In genomic region chr11:36455658-36456111, GRCh38 we compare ENCODE assay signal across 9 cellular contexts. TPM values are rescaled to one million over a fixed set of nuclear protein-coding genes. Genes with fewer than 3 reads are reported as not detected.
A peak's percentile ranks its signal among the peaks of the same experiment; 100 is the strongest.
DNase-seq lines count a peak whose midpoint lies in the region; TF ChIP-seq lines count a peak whose summit lies in the region.
"Had no signal": no experiment of that assay in that cellular context is flagged by ENCODE, and none has a peak within 500 bp of the region (broad histone marks: within the 10 kb centered on the region; RNA-seq: fewer than 3 reads in every experiment).

No MANE protein-coding gene starts in this region.

- H3K79me2 ChIP-seq in SK-N-SH (ENCODE audit: insufficient read depth) = no peaks in the 10 kb centered on the region
- H3K79me2 ChIP-seq in parathyroid adenoma = no peaks in the 10 kb centered on the region

- TF ChIP-seq EP300 in SK-N-SH (IDR thresholded peaks at IDR 0.05; ENCODE audit: borderline replicate concordance in 1 of 2, low read depth in 1 of 2, low read length in 1 of 2) = peak in 1 of 2 experiments; percentile 44; a peak in 1 of 4 replicates

- no peaks in the 10 kb centered on the region for H3K36me3 ChIP-seq in SK-N-SH (replicated peaks in 1 of 2; ENCODE audit: control insufficient read depth in 1 of 2, insufficient read depth in 2 of 2, low read length in 1 of 2)
- H3K36me3 ChIP-seq in parathyroid adenoma (ENCODE audit: control insufficient read depth, insufficient read depth, low read length) = no peaks in the 10 kb centered on the region

- no peak overlapping the region for H3K4me3 ChIP-seq in SK-N-SH (ENCODE audit: low read depth in 2 of 2, low read length in 1 of 2)
- H3K4me3 ChIP-seq in foreskin fibroblast (ENCODE audit: low read depth in 1 of 2, low read length in 2 of 2) = no peak overlapping the region
- no peak overlapping the region for H3K4me3 ChIP-seq in parathyroid adenoma (ENCODE audit: low read depth, low read length)

- H3K27ac ChIP-seq in SK-N-SH (ENCODE audit: low read depth in 2 of 2, low read length in 1 of 2) (peak overlapping the region; percentile 28 to 86; a peak in 3 of 4 replicates), parathyroid adenoma (peak overlapping the region; percentile 47)

- peaks cover 4% of the 10 kb centered on the region for H3F3A ChIP-seq in SK-N-SH (replicated peaks; ENCODE audit: insufficient read depth)

- H3K27me3 ChIP-seq in SK-N-SH (ENCODE audit: insufficient read depth) (no peaks in the 10 kb centered on the region), parathyroid adenoma (ENCODE audit: control insufficient read depth, insufficient read depth, low read length) (no peaks in the 10 kb centered on the region)

- in situ Hi-C loops in GM13977 (cut with MboI; ENCODE audit: low pct_unique_long_range_greater_than_20kb, low sequenced_read_pairs, unreplicated experiment) = no loop called here

- TF ChIP-seq CTCF in SK-N-SH (IDR thresholded peaks at IDR 0.05) (no peak), foreskin fibroblast (IDR thresholded peaks at IDR 0.05; ENCODE audit: low read depth, low read length) (no peak), parathyroid adenoma (IDR thresholded peaks at IDR 0.05) (no peak), GM13977 (IDR thresholded peaks at IDR 0.05; ENCODE audit: extremely low read depth, insufficient read depth, missing control alignments) (no peak)

- 55% methylated on average over 7 of the region's 11 CpGs for WGBS in SK-N-SH (ENCODE audit: low lambda C conversion rate)

- H3K4me1 ChIP-seq in SK-N-SH (ENCODE audit: control insufficient read depth in 1 of 2, insufficient read depth in 2 of 2, low read depth in 1 of 2, low read length in 1 of 2) (peaks cover 7 to 39% of the 10 kb centered on the region in 2 experiments), parathyroid adenoma (no peaks in the 10 kb centered on the region)

- H3K9ac ChIP-seq in SK-N-SH (peak overlapping the region; percentile 58; the same call in 1 of the 2 replicates), parathyroid adenoma (no peak overlapping the region)

- POLR2A ChIA-PET in SK-N-SH (lab: Yijun Ruan, JAX) (no interaction called here), HEK293T (lab: Yijun Ruan, JAX) (no interaction called here)

- H3K9me3 ChIP-seq in SK-N-SH = no peaks in the 10 kb centered on the region
- no peaks in the 10 kb centered on the region for H3K9me3 ChIP-seq in parathyroid adenoma (ENCODE audit: control insufficient read depth, low read length)

- H3K4me2 ChIP-seq in SK-N-SH (peak overlapping the region; percentile 10; the same call in 1 of the 2 replicates), parathyroid adenoma (ENCODE audit: low read length) (no peak overlapping the region)

- CTCF ChIA-PET in SK-N-SH (lab: Yijun Ruan, JAX) = interaction anchor here (0.8 to 1.4 kb wide), 5 partner anchors 17 to 1869 kb away, joined by 3 to 7 read pairs (median 3); no protein-coding TSS in a partner anchor
- CTCF ChIA-PET in HEK293T (lab: Yijun Ruan, JAX) = interaction anchor here (0.9 kb wide), 1 partner anchor 13 kb away, joined by 3 read pairs; no protein-coding TSS in a partner anchor

- TF ChIP-seq RAD21 in SK-N-SH (IDR thresholded peaks at IDR 0.05; ENCODE audit: low read length) = no peak

- peak; percentile 96 for DNase-seq in GM03348 (ENCODE audit: low spot score)
- DNase-seq in SK-N-SH = peak; percentile 35
- peak; percentile 94 to 96 for DNase-seq in foreskin fibroblast
- DNase-seq in HEK293T (ENCODE audit: extremely low spot score) = no peak
- no peak for DNase-seq in GM13977 (ENCODE audit: low spot score)
- DNase-seq in NCI-H510A (lab: John Stamatoyannopoulos, UW) = no peak
- DNase-seq in NCI-H1105 (lab: John Stamatoyannopoulos, UW) = no peak
- DNase-seq: naive B cell had no signal

- H2AFZ ChIP-seq in SK-N-SH (ENCODE audit: low read depth) (peak overlapping the region; percentile 81), parathyroid adenoma (no peak overlapping the region)

- no peaks in the 10 kb centered on the region for H3K9me2 ChIP-seq in SK-N-SH

- no peaks in the 10 kb centered on the region for H4K20me1 ChIP-seq in SK-N-SH (ENCODE audit: insufficient read depth)

TF ChIP-seq in SK-N-SH, 30 proteins besides CTCF, POLR2A, EP300 and RAD21:
- peak; percentile 86 for TF ChIP-seq JUND (IDR thresholded peaks at IDR 0.05)
- no peak for TF ChIP-seq SIN3A (IDR thresholded peaks at IDR 0.05; ENCODE audit: borderline replicate concordance, low read depth, low read length)
- 0 out of 2 replicates have a peak, but pooled peaks have one; percentile 23 for TF ChIP-seq MAX (IDR thresholded peaks at IDR 0.05; ENCODE audit: low read depth)
- TF ChIP-seq NFIC (IDR thresholded peaks at IDR 0.05; ENCODE audit: borderline replicate concordance) = peak; percentile 26
- no peak for TF ChIP-seq EZH2phosphoT487 (IDR thresholded peaks at IDR 0.05; ENCODE audit: borderline replicate concordance, low read depth)
- TF ChIP-seq PBX3 (IDR thresholded peaks at IDR 0.05) = peak; percentile 26; the same call in 1 of the 2 replicates
- no peak for TF ChIP-seq FOXJ3 (CRISPR knock-in tag; IDR thresholded peaks at IDR 0.05)
- peak; percentile 81 for TF ChIP-seq TCF12 (IDR thresholded peaks at IDR 0.05)
- 0 out of 2 replicates have a peak, but pooled peaks have one; percentile 7 for TF ChIP-seq TAF1 (IDR thresholded peaks at IDR 0.05; ENCODE audit: borderline replicate concordance, low read depth, low read length)
- TF ChIP-seq FOSL2 (IDR thresholded peaks at IDR 0.05; ENCODE audit: borderline replicate concordance, low read depth) = peak; percentile 82

TF ChIP-seq in HEK293T, 16 proteins besides CTCF, POLR2A, EP300 and RAD21:
- TF ChIP-seq FOXA1 (IDR thresholded peaks at IDR 0.05) = no peak
- no peak for TF ChIP-seq HDGF (IDR thresholded peaks at IDR 0.05; ENCODE audit: borderline replicate concordance)
- no peak for TF ChIP-seq FOXK2 (IDR thresholded peaks at IDR 0.05)
- no peak for TF ChIP-seq BHLHE40 (IDR thresholded peaks at IDR 0.05; ENCODE audit: borderline replicate concordance)
- no peak for TF ChIP-seq TARDBP (IDR thresholded peaks at IDR 0.05)
- TF ChIP-seq ARNT (IDR thresholded peaks at IDR 0.05) = no peak
- TF ChIP-seq ZNF384 (IDR thresholded peaks at IDR 0.05) = no peak
- TF ChIP-seq ELF4 (IDR thresholded peaks at IDR 0.05) = no peak
- TF ChIP-seq CTBP1 (IDR thresholded peaks at IDR 0.05; ENCODE audit: borderline replicate concordance) = no peak
- no peak for TF ChIP-seq PKNOX1 (IDR thresholded peaks at IDR 0.05)
- TF ChIP-seq L3MBTL2 (conservative IDR thresholded peaks at IDR 0.05) = no peak
- TF ChIP-seq SUZ12 (IDR thresholded peaks at IDR 0.05) = no peak
- TF ChIP-seq NFRKB (IDR thresholded peaks at IDR 0.05) = no peak
- TF ChIP-seq LEF1 (IDR thresholded peaks at IDR 0.05; ENCODE audit: borderline replicate concordance) = no peak
- no peak for TF ChIP-seq FOXM1 (IDR thresholded peaks at IDR 0.05; ENCODE audit: borderline replicate concordance)

RNA-seq across cellular contexts. Expression of gene TRAF6, which starts 54.4 kb away (rescaled TPM):
- 4.3 and 5.1 TPM in 2 replicates for polyA plus RNA-seq in SK-N-SH (2012; rRNA removed)
- 4.3 and 4.6 TPM in 2 replicates for polyA plus RNA-seq in SK-N-SH (2012; cell fraction: cytosol; rRNA removed)
- 4.5 and 7.4 TPM in 2 replicates for polyA plus RNA-seq in SK-N-SH (2012; cell fraction: nucleus; rRNA removed)

Comparison
In these comparisons a context has a peak if more than half of its experiments do, and no peak if none do; other contexts are left out.
1. DNase-seq: peak in GM03348 (single experiment), SK-N-SH (single experiment) and foreskin fibroblast (2 of 2); none in HEK293T (single experiment), GM13977 (single experiment), NCI-H510A (single experiment) and NCI-H1105 (single experiment).